In the genomic region with DNA sequence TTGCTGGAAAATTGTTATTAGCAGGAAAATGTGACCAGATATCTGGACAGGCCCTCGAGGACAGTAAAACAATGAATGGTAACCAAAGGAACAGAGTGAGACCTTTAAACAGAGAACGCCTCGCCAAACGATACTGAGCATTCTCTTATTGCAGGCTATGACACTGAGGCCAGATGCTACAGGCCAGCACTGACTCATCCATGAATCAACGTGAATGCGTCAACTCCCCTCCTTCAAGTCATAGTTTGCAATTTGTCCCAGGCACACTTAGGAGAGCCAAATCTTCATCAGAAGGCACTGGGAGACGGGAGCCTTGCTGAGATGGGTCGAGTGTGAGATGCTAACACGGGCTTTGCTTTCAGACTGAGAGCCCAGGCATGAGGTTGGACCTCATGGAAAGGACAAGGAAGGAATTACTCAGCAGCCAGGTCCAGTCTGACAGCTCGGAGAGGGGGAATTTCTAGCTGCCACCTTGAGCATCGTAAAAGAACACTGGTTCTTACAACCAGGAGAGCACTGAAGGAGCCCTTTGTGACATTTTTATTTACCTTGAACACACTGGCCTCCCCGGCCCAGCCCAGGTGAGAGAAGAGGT, we compare ENCODE assay signal across 14 cellular contexts.
DNase-seq lines count a peak whose midpoint lies in the region; ATAC-seq and TF ChIP-seq lines count a peak whose summit lies in the region.
"Had no signal": no experiment of that assay in that cellular context is flagged by ENCODE, and none has a peak within 500 bp of the region (broad histone marks: within the 10 kb centered on the region; RNA-seq: fewer than 3 reads in every experiment).

No MANE protein-coding gene starts in this region.

- peak; percentile 24 for DNase-seq in AG09319 (ENCODE audit: extremely low read depth, low read depth)
- DNase-seq in IMR-90: peak; percentile 77
- peak; percentile 64 for DNase-seq in choroid plexus epithelial cell (ENCODE audit: low read depth)
- peak; percentile 43 for DNase-seq in mesenchymal stem cell
- no peak for DNase-seq in stimulated activated naive CD4-positive, alpha-beta T cell (lab: John Stamatoyannopoulos, UW)
- no peak for DNase-seq in DMS153 treated with DMSO at 0.1 percent for 48 hours (lab: John Stamatoyannopoulos, UW; ENCODE audit: unreplicated experiment)
- no peak for DNase-seq in HEK293T (ENCODE audit: extremely low spot score)
- DNase-seq: activated CD4-positive, alpha-beta T cell treated with anti-CD3 and anti-CD28 coated beads, Interleukin-2, amount 10 ng/mL, durations not matched to agents 7 days and 5 days; activated gamma-delta T cell; C1 segment of cervical spinal cord; cerebellar nuclear complex; NCI-H1048 had no signal

- H3K4me2 ChIP-seq in IMR-90 (ENCODE audit: low read depth, low read length) (no peak overlapping the region), mesenchymal stem cell (ENCODE audit: low read length, poor library complexity, severe bottlenecking) (no peak overlapping the region)

- no peak for ATAC-seq in IMR-90 (ENCODE audit: low read depth)
- no peak for ATAC-seq in GM21576 (IDR thresholded peaks at IDR 0.05; ENCODE audit: unreplicated experiment)
- ATAC-seq: left lobe of liver had no signal

- no peak overlapping the region for H2BK20ac ChIP-seq in IMR-90 (ENCODE audit: low read depth, low read length)

- no peak overlapping the region for H2BK12ac ChIP-seq in mesenchymal stem cell (ENCODE audit: low read length in 2 of 2)

- H3K27ac ChIP-seq in IMR-90 (ENCODE audit: insufficient read depth, low read length) (no peak overlapping the region; the same call in 1 of the 2 replicates), mesenchymal stem cell (ENCODE audit: low read length, poor library complexity, severe bottlenecking) (no peak overlapping the region)

- no peak overlapping the region for H3K56ac ChIP-seq in IMR-90 (ENCODE audit: extremely low read depth, insufficient read depth, low read length)

- no peak overlapping the region for H3K4me3 ChIP-seq in IMR-90 (ENCODE audit: insufficient read depth, low read depth, low read length)
- H3K4me3 ChIP-seq in choroid plexus epithelial cell (ENCODE audit: low read depth, low read length): no peak overlapping the region
- H3K4me3 ChIP-seq in mesenchymal stem cell (ENCODE audit: insufficient read depth in 1 of 2, low read depth in 1 of 2, low read length in 2 of 2): no peak overlapping the region

- H2BK5ac ChIP-seq in IMR-90 (ENCODE audit: low read depth, low read length, poor library complexity, severe bottlenecking) (no peak overlapping the region), mesenchymal stem cell (ENCODE audit: low read depth, low read length, poor library complexity, severe bottlenecking) (no peak overlapping the region)

- in situ Hi-C loops in IMR-90 (cut with MboI; ENCODE audit: low sequenced_read_pairs): no loop called here

- H3K9me3 ChIP-seq in IMR-90 (ENCODE audit: control insufficient read depth, insufficient read depth, low read length): peaks cover 10% of the 10 kb centered on the region
- peaks cover 12% of the 10 kb centered on the region for H3K9me3 ChIP-seq in mesenchymal stem cell (ENCODE audit: control insufficient read depth, low read length)

- no peak overlapping the region for H3K4ac ChIP-seq in IMR-90 (ENCODE audit: low read depth, low read length)
- no peak overlapping the region for H3K4ac ChIP-seq in mesenchymal stem cell (ENCODE audit: low read depth in 1 of 2, low read length in 2 of 2)

- no peak overlapping the region for H2AK5ac ChIP-seq in IMR-90 (ENCODE audit: low read depth, low read length)
- no peak overlapping the region for H2AK5ac ChIP-seq in mesenchymal stem cell (ENCODE audit: low read length, severe bottlenecking)

- no TSS peak for BruUV-seq in IMR-90 (replicated peaks; lab: Mats Ljungman, UMichigan)

- H4K5ac ChIP-seq in IMR-90 (ENCODE audit: low read depth, low read length): no peak overlapping the region

- H3K9ac ChIP-seq in IMR-90 (ENCODE audit: low read depth, low read length): no peak overlapping the region
- H3K9ac ChIP-seq in mesenchymal stem cell (ENCODE audit: low read length): peak overlapping the region; percentile 70

- intact Hi-C loops in IMR-90 (cut with micrococcal nuclease): no loop called here

- TF ChIP-seq POLR2A in IMR-90 (IDR thresholded peaks at IDR 0.05; ENCODE audit: low read depth, low read length): no peak

- TF ChIP-seq CTCF in AG09319 (IDR thresholded peaks at IDR 0.05; ENCODE audit: low read depth, low read length) (no peak), IMR-90 (conservative IDR thresholded peaks at IDR 0.05; ENCODE audit: low read depth, low read length) (no peak), choroid plexus epithelial cell (conservative IDR thresholded peaks at IDR 0.05; ENCODE audit: low read depth, low read length) (no peak)

- dilution Hi-C loops in IMR-90 (cut with HindIII; ENCODE audit: low sequenced_read_pairs, unreplicated experiment): no loop called here

- H2BK120ac ChIP-seq in IMR-90 (ENCODE audit: low read depth, low read length): no peak overlapping the region
- H2BK120ac ChIP-seq in mesenchymal stem cell (ENCODE audit: low read depth, low read length): no peak overlapping the region

- H2AK9ac ChIP-seq in IMR-90 (replicated peaks; ENCODE audit: low read depth, low read length, poor library complexity): no peak overlapping the region

- H3K79me1 ChIP-seq in IMR-90 (ENCODE audit: low read depth in 1 of 2, low read length in 2 of 2) (no peaks in the 10 kb centered on the region), mesenchymal stem cell (replicated peaks; ENCODE audit: low read length, poor library complexity, severe bottlenecking) (no peaks in the 10 kb centered on the region)

- no peak overlapping the region for H3K18ac ChIP-seq in IMR-90 (ENCODE audit: low read depth, low read length)
- no peak overlapping the region for H3K18ac ChIP-seq in mesenchymal stem cell (ENCODE audit: low read depth in 1 of 2, low read length in 2 of 2)

- TF ChIP-seq RAD21 in IMR-90 (IDR thresholded peaks at IDR 0.05; ENCODE audit: low read length): no peak

- H3K27me3 ChIP-seq in IMR-90 (ENCODE audit: control insufficient read depth, insufficient read depth, low read length): no peaks in the 10 kb centered on the region
- H3K27me3 ChIP-seq in mesenchymal stem cell (ENCODE audit: control insufficient read depth in 1 of 2, insufficient read depth in 1 of 2, low read length in 2 of 2): peaks cover 28 to 45% of the 10 kb centered on the region in 2 experiments

- no peak overlapping the region for H4K8ac ChIP-seq in IMR-90 (ENCODE audit: low read depth in 2 of 2, low read length in 2 of 2)
- no peak overlapping the region for H4K8ac ChIP-seq in mesenchymal stem cell (ENCODE audit: low read length)

- H3K23ac ChIP-seq in IMR-90 (ENCODE audit: low read depth, low read length) (no peak overlapping the region), mesenchymal stem cell (ENCODE audit: low read length in 2 of 2) (no peak overlapping the region)

- H3K14ac ChIP-seq in IMR-90 (replicated peaks; ENCODE audit: low read depth, low read length) (no peak overlapping the region), mesenchymal stem cell (ENCODE audit: low read length in 2 of 2) (no peak overlapping the region)

- H2AFZ ChIP-seq in IMR-90 (replicated peaks; ENCODE audit: low read length, poor library complexity): no peak overlapping the region
- H2AFZ ChIP-seq in mesenchymal stem cell (ENCODE audit: low read depth, low read length): no peak overlapping the region

- H3K36me3 ChIP-seq in IMR-90 (ENCODE audit: control insufficient read depth, insufficient read depth, low read length): no peaks in the 10 kb centered on the region
- H3K36me3 ChIP-seq in mesenchymal stem cell (ENCODE audit: control insufficient read depth in 1 of 2, insufficient read depth in 2 of 2, low read depth in 1 of 2, low read length in 2 of 2): no peaks in the 10 kb centered on the region

- H2BK15ac ChIP-seq in IMR-90 (ENCODE audit: low read depth, low read length): no peak overlapping the region
- no peak overlapping the region for H2BK15ac ChIP-seq in mesenchymal stem cell (ENCODE audit: low read depth, poor library complexity, severe bottlenecking)

- no peak overlapping the region for H4K91ac ChIP-seq in IMR-90 (ENCODE audit: insufficient read depth, low read depth, low read length)
- no peak overlapping the region for H4K91ac ChIP-seq in mesenchymal stem cell (ENCODE audit: low read length)

- H3K9me1 ChIP-seq in IMR-90 (ENCODE audit: insufficient read depth, low read length): no peaks in the 10 kb centered on the region

- WGBS in IMR-90 (ENCODE audit: extremely low coverage in 2 of 2, insufficient read length in 1 of 2), 2 experiments: 43% methylated on average over 1 of the region's 12 CpGs; no CpG with 5 or more reads in 1 of the 2 experiments
- 45% methylated on average over 12 of the region's 12 CpGs for WGBS in mesenchymal stem cell

- POLR2A ChIA-PET in IMR-90 (lab: Charles Lee; ENCODE audit: unreplicated experiment) (no interaction called here), HEK293T (lab: Yijun Ruan, JAX) (no interaction called here)

- H4K20me1 ChIP-seq in IMR-90 (ENCODE audit: insufficient read depth, low read length): no peaks in the 10 kb centered on the region

- CTCF ChIA-PET in IMR-90 (lab: Yijun Ruan, JAX) (no interaction called here), HEK293T (lab: Yijun Ruan, JAX) (no interaction called here)

- H3K4me1 ChIP-seq in IMR-90 (ENCODE audit: control insufficient read depth, insufficient read depth, low read length): no peaks in the 10 kb centered on the region
- peaks cover 3% of the 10 kb centered on the region for H3K4me1 ChIP-seq in mesenchymal stem cell (ENCODE audit: control insufficient read depth, insufficient read depth, low read depth, low read length)

TF ChIP-seq in IMR-90, 13 proteins besides CTCF, POLR2A, EP300 and RAD21 (continues in another document):
- TF ChIP-seq SMC3 (IDR thresholded peaks at IDR 0.05; ENCODE audit: low read depth, low read length) (no peak), CEBPB (IDR thresholded peaks at IDR 0.05; ENCODE audit: low read depth, low read length) (no peak), RFX5 (IDR thresholded peaks at IDR 0.05; ENCODE audit: low read depth, low read length) (no peak), MAFK (IDR thresholded peaks at IDR 0.05; ENCODE audit: low read depth, low read length) (no peak), NFE2L2 (IDR thresholded peaks at IDR 0.05; ENCODE audit: low read depth, low read length) (no peak), RCOR1 (IDR thresholded peaks at IDR 0.05; ENCODE audit: insufficient replicate concordance, low read length) (no peak), MXI1 (IDR thresholded peaks at IDR 0.05; ENCODE audit: borderline replicate concordance, low read depth, low read length) (no peak)

TF ChIP-seq in HEK293T, 16 proteins besides CTCF, POLR2A, EP300 and RAD21 (continues in another document):
- TF ChIP-seq LEF1 (IDR thresholded peaks at IDR 0.05; ENCODE audit: borderline replicate concordance) (no peak), TARDBP (IDR thresholded peaks at IDR 0.05) (no peak), ZNF384 (IDR thresholded peaks at IDR 0.05) (no peak), FOXA1 (IDR thresholded peaks at IDR 0.05) (no peak), HDGF (IDR thresholded peaks at IDR 0.05; ENCODE audit: borderline replicate concordance) (no peak), FOXM1 (IDR thresholded peaks at IDR 0.05; ENCODE audit: borderline replicate concordance) (no peak), CTBP1 (IDR thresholded peaks at IDR 0.05; ENCODE audit: borderline replicate concordance) (no peak), BHLHE40 (IDR thresholded peaks at IDR 0.05; ENCODE audit: borderline replicate concordance) (no peak), FOXK2 (IDR thresholded peaks at IDR 0.05) (no peak)

Comparison
In these comparisons a context has a peak if more than half of its experiments do, and no peak if none do; other contexts are left out.
1. DNase-seq: peak in AG09319 (single experiment), IMR-90 (single experiment), choroid plexus epithelial cell (single experiment) and mesenchymal stem cell (single experiment); none in stimulated activated naive CD4-positive, alpha-beta T cell (0 of 6), DMS153 treated with DMSO at 0.1 percent for 48 hours (single experiment) and HEK293T (single experiment).